In genomic region chr10:85995791-85996190, GRCh38 we compare ENCODE assay signal across 8 cellular contexts.
DNase-seq lines count a peak whose midpoint lies in the region; ATAC-seq, FAIRE-seq and TF ChIP-seq lines count a peak whose summit lies in the region.

No MANE protein-coding gene starts in this region.

- H3K9me1 ChIP-seq in IMR-90 (ENCODE audit: insufficient read depth, low read length) (no peaks in the 10 kb centered on the region), keratinocyte (ENCODE audit: control insufficient read depth, extremely low read depth, insufficient read depth, low read length) (no peaks in the 10 kb centered on the region)

- DNase-seq in A172 (ENCODE audit: low spot score) (peak; percentile 57), GM06990 (ENCODE audit: extremely low read depth, insufficient read length) (no peak), IMR-90 (peak; percentile 0), SW480 (ENCODE audit: low spot score) (peak; percentile 52), keratinocyte (ENCODE audit: low read depth, low spot score) (no peak), activated gamma-delta T cell treated with Interleukin-2 at 50 U/mL for 16 hours (no peak), posterior vena cava (ENCODE audit: low spot score) (no peak)

- no peaks in the 10 kb centered on the region for H3K79me1 ChIP-seq in IMR-90 (ENCODE audit: low read depth in 1 of 2, low read length in 2 of 2)

- H3K23ac ChIP-seq in IMR-90 (ENCODE audit: low read depth, low read length), result no peak overlapping the region

- FAIRE-seq in keratinocyte (lab: Jason Lieb, UNC), result no peak

- TF ChIP-seq CTCF in GM06990 (IDR thresholded peaks at IDR 0.05; ENCODE audit: insufficient read depth, low read length, poor library complexity, severe bottlenecking), result peak; percentile 53
- peak; percentile 37 for TF ChIP-seq CTCF in IMR-90 (conservative IDR thresholded peaks at IDR 0.05; ENCODE audit: low read depth, low read length)
- TF ChIP-seq CTCF in keratinocyte (optimal IDR thresholded peaks at IDR 0.05 in 1 of 3, IDR thresholded peaks at IDR 0.05 in 1 of 3, conservative IDR thresholded peaks at IDR 0.05 in 1 of 3; ENCODE audit: extremely low read depth in 1 of 3, insufficient read depth in 2 of 3, low read length in 3 of 3), result peak; percentile 61 to 69 (median 62)

- H3K79me2 ChIP-seq in keratinocyte (ENCODE audit: control insufficient read depth, insufficient read depth, low read length), result no peaks in the 10 kb centered on the region

- no peak overlapping the region for H4K8ac ChIP-seq in IMR-90 (ENCODE audit: low read depth in 2 of 2, low read length in 2 of 2)

- no peak overlapping the region for H2BK120ac ChIP-seq in IMR-90 (ENCODE audit: low read depth, low read length)

- H3K18ac ChIP-seq in IMR-90 (ENCODE audit: low read depth, low read length), result no peak overlapping the region

- no peak overlapping the region for H4K91ac ChIP-seq in IMR-90 (ENCODE audit: insufficient read depth, low read depth, low read length)

- H3K56ac ChIP-seq in IMR-90 (ENCODE audit: extremely low read depth, insufficient read depth, low read length), result no peak overlapping the region

- dilution Hi-C loops in IMR-90 (cut with HindIII; ENCODE audit: low sequenced_read_pairs, unreplicated experiment), result no loop called here
- dilution Hi-C loops in keratinocyte (cut with MboI; ENCODE audit: extremely low pct_ligation_motif_present, low sequenced_read_pairs), result no loop called here

- no peak overlapping the region for H3K27ac ChIP-seq in IMR-90 (ENCODE audit: insufficient read depth, low read length)
- H3K27ac ChIP-seq in keratinocyte (ENCODE audit: control insufficient read depth, insufficient read depth, low read length), result no peak overlapping the region

- intact Hi-C loops in IMR-90 (cut with micrococcal nuclease) (loop anchor here (5.0 kb wide), 1 partner anchor 382 kb away; no protein-coding TSS in a partner anchor), posterior vena cava (cut with DNase I) (no loop called here)

- BruUV-seq in IMR-90 (replicated peaks; lab: Mats Ljungman, UMichigan), result no TSS peak

- H4K5ac ChIP-seq in IMR-90 (ENCODE audit: low read depth, low read length), result no peak overlapping the region

- H4K20me1 ChIP-seq in IMR-90 (ENCODE audit: insufficient read depth, low read length) (no peaks in the 10 kb centered on the region), keratinocyte (ENCODE audit: control insufficient read depth, extremely low read depth, insufficient read depth, low read length) (no peaks in the 10 kb centered on the region)

- ATAC-seq in IMR-90 (ENCODE audit: low read depth), result no peak
- ATAC-seq in GM19455 (IDR thresholded peaks at IDR 0.05; ENCODE audit: unreplicated experiment), result no peak

- 0% methylated on average over 2 of the region's 3 CpGs; no CpG with 5 or more reads in 1 of the 2 experiments for WGBS in IMR-90 (ENCODE audit: extremely low coverage in 2 of 2, insufficient read length in 1 of 2), 2 experiments

- POLR2A ChIA-PET in IMR-90 (lab: Charles Lee; ENCODE audit: unreplicated experiment), result interaction anchor here (0.6 kb wide), 1 partner anchor 216 kb away, joined by 3 read pairs; no protein-coding TSS in a partner anchor

- no peak overlapping the region for H3K4me2 ChIP-seq in IMR-90 (ENCODE audit: low read depth, low read length)
- no peak overlapping the region for H3K4me2 ChIP-seq in keratinocyte (ENCODE audit: control insufficient read depth, extremely low read depth, insufficient read depth, low read depth, low read length)

- H3K27me3 ChIP-seq in GM06990 (replicated peaks; ENCODE audit: control insufficient read depth, insufficient read depth, low read length), result no peaks in the 10 kb centered on the region
- H3K27me3 ChIP-seq in IMR-90 (ENCODE audit: control insufficient read depth, insufficient read depth, low read length), result no peaks in the 10 kb centered on the region
- no peaks in the 10 kb centered on the region for H3K27me3 ChIP-seq in keratinocyte (ENCODE audit: control insufficient read depth, extremely low read depth, insufficient read depth, low read length)

- H3K14ac ChIP-seq in IMR-90 (replicated peaks; ENCODE audit: low read depth, low read length), result no peak overlapping the region

- in situ Hi-C loops in IMR-90 (cut with MboI; ENCODE audit: low sequenced_read_pairs), result no loop called here

- TF ChIP-seq POLR2A in IMR-90 (IDR thresholded peaks at IDR 0.05; ENCODE audit: low read depth, low read length), result no peak

- H2AFZ ChIP-seq in IMR-90 (replicated peaks; ENCODE audit: low read length, poor library complexity) (no peak overlapping the region), keratinocyte (ENCODE audit: control insufficient read depth, low read length) (no peak overlapping the region)

- no peak overlapping the region for H2BK5ac ChIP-seq in IMR-90 (ENCODE audit: low read depth, low read length, poor library complexity, severe bottlenecking)

- no peaks in the 10 kb centered on the region for H3K36me3 ChIP-seq in GM06990 (ENCODE audit: control insufficient read depth, insufficient read depth, low read length)
- no peaks in the 10 kb centered on the region for H3K36me3 ChIP-seq in IMR-90 (ENCODE audit: control insufficient read depth, insufficient read depth, low read length)
- H3K36me3 ChIP-seq in keratinocyte (ENCODE audit: control insufficient read depth in 2 of 2, extremely low read depth in 1 of 2, insufficient read depth in 2 of 2, low read length in 2 of 2), result no peaks in the 10 kb centered on the region

- H2AK5ac ChIP-seq in IMR-90 (ENCODE audit: low read depth, low read length), result no peak overlapping the region

- H3K9ac ChIP-seq in IMR-90 (ENCODE audit: low read depth, low read length) (no peak overlapping the region), keratinocyte (ENCODE audit: control insufficient read depth, extremely low read depth, insufficient read depth, low read length) (no peak overlapping the region)

- H2BK20ac ChIP-seq in IMR-90 (ENCODE audit: low read depth, low read length), result no peak overlapping the region

- 0 out of 2 replicates have a peak, but pooled peaks have one; percentile 10 for TF ChIP-seq RAD21 in IMR-90 (IDR thresholded peaks at IDR 0.05; ENCODE audit: low read length)

- no peak overlapping the region for H2AK9ac ChIP-seq in IMR-90 (replicated peaks; ENCODE audit: low read depth, low read length, poor library complexity)

- no peak overlapping the region for H3K4ac ChIP-seq in IMR-90 (ENCODE audit: low read depth, low read length)

- no peak overlapping the region for H3K4me3 ChIP-seq in GM06990 (replicated peaks; ENCODE audit: low read depth, low read length)
- H3K4me3 ChIP-seq in IMR-90 (ENCODE audit: insufficient read depth, low read depth, low read length), result no peak overlapping the region
- H3K4me3 ChIP-seq in keratinocyte (ENCODE audit: control insufficient read depth in 2 of 3, extremely low read depth in 1 of 3, insufficient read depth in 2 of 3, low read depth in 1 of 3, low read length in 3 of 3), result no peak overlapping the region

- H3K9me3 ChIP-seq in IMR-90 (ENCODE audit: control insufficient read depth, insufficient read depth, low read length) (peaks cover 4% of the 10 kb centered on the region), keratinocyte (ENCODE audit: control insufficient read depth, low read depth, low read length) (no peaks in the 10 kb centered on the region)

- H2BK15ac ChIP-seq in IMR-90 (ENCODE audit: low read depth, low read length), result no peak overlapping the region

- no peaks in the 10 kb centered on the region for H3K4me1 ChIP-seq in IMR-90 (ENCODE audit: control insufficient read depth, insufficient read depth, low read length)
- no peaks in the 10 kb centered on the region for H3K4me1 ChIP-seq in keratinocyte (ENCODE audit: control insufficient read depth, extremely low read depth, insufficient read depth, low read length)

- CTCF ChIA-PET in IMR-90 (lab: Yijun Ruan, JAX), result interaction anchor here (0.7 kb wide), 1 partner anchor 9 kb away, joined by 3 read pairs; no protein-coding TSS in a partner anchor

TF ChIP-seq in IMR-90, 13 proteins besides CTCF, POLR2A, EP300 and RAD21:
- TF ChIP-seq SMC3 (IDR thresholded peaks at IDR 0.05; ENCODE audit: low read depth, low read length) (peak; percentile 29), BHLHE40 (IDR thresholded peaks at IDR 0.05; ENCODE audit: low read depth, low read length) (no peak), RFX5 (IDR thresholded peaks at IDR 0.05; ENCODE audit: low read depth, low read length) (no peak), CEBPB (IDR thresholded peaks at IDR 0.05; ENCODE audit: low read depth, low read length) (no peak), MAZ (IDR thresholded peaks at IDR 0.05; ENCODE audit: borderline replicate concordance, low read depth, low read length) (no peak), MAFK (IDR thresholded peaks at IDR 0.05; ENCODE audit: low read depth, low read length) (no peak), RCOR1 (IDR thresholded peaks at IDR 0.05; ENCODE audit: insufficient replicate concordance, low read length) (no peak)

Comparison
In these comparisons a context has a peak if more than half of its experiments do, and no peak if none do; other contexts are left out.
1. DNase-seq: peak in A172 (single experiment), IMR-90 (single experiment) and SW480 (single experiment); none in GM06990 (single experiment), keratinocyte (single experiment), activated gamma-delta T cell treated with Interleukin-2 at 50 U/mL for 16 hours (single experiment) and posterior vena cava (single experiment).
2. Peak in every context shown above with its lines, with median percentiles within 50 percentile points of each other: CTCF ChIP-seq.